Comparison of ENCODE assay signal across 26 cellular contexts in genomic region chr1:237542525-237543418, GRCh38.
DNase-seq lines count a peak whose midpoint lies in the region; ATAC-seq and TF ChIP-seq lines count a peak whose summit lies in the region.
"Had no signal": no experiment of that assay in that cellular context is flagged by ENCODE, and none has a peak within 500 bp of the region (broad histone marks: within the 10 kb centered on the region; RNA-seq: fewer than 3 reads in every experiment).

No MANE protein-coding gene starts in this region.

- H3K9me3 ChIP-seq in MG63, result no peaks in the 10 kb centered on the region
- no peaks in the 10 kb centered on the region for H3K9me3 ChIP-seq in heart right ventricle
- no peaks in the 10 kb centered on the region for H3K9me3 ChIP-seq in BE2C
- no peaks in the 10 kb centered on the region for H3K9me3 ChIP-seq in spleen
- H3K9me3 ChIP-seq: SJSA1, suprapubic skin, uterus had no signal

- H3K36me3 ChIP-seq in MG63 (no peaks in the 10 kb centered on the region), heart right ventricle (peaks cover 0 to 18% (median 0%) of the 10 kb centered on the region in 9 donors), BE2C (no peaks in the 10 kb centered on the region), spleen (no peaks in the 10 kb centered on the region)
- H3K36me3 ChIP-seq: SJSA1, suprapubic skin had no signal

- no peaks in the 10 kb centered on the region for H3K9me3 Mint-ChIP-seq in osteocyte (ENCODE audit: unreplicated experiment)
- H3K9me3 Mint-ChIP-seq in activated CD8-positive, alpha-beta memory T cell treated with anti-CD3 and anti-CD28 coated beads, Interleukin-2, amount 10 ng/mL, durations not matched to agents 7 days and 5 days (ENCODE audit: low read depth), result no peaks in the 10 kb centered on the region
- H3K9me3 Mint-ChIP-seq: activated naive CD8-positive, alpha-beta T cell treated with anti-CD3 and anti-CD28 coated beads, Interleukin-2, amount 10 ng/mL, durations not matched to agents 7 days and 5 days; natural killer cell treated with Interleukin-12 subunit alpha and Interleukin-12 subunit beta and Interleukin-15 and Interleukin-18, amount 100 ng/mL, for 72 hours; stimulated activated effector memory CD8-positive, alpha-beta T cell treated with anti-CD3 and anti-CD28 coated beads, Interleukin-12 subunit alpha, Interleukin-12 subunit beta, amount 100 ng/mL, for 72 hours had no signal

- H3K27me3 ChIP-seq in MG63 (no peaks in the 10 kb centered on the region), heart right ventricle (no peaks in the 10 kb centered on the region), BE2C (no peaks in the 10 kb centered on the region), spleen (replicated peaks in 1 of 7) (no peaks in the 10 kb centered on the region)
- H3K27me3 ChIP-seq: SJSA1, suprapubic skin, uterus had no signal

- peak overlapping the region in 4 of 10 donors; percentile 31 to 59 (median 34) for H3K27ac ChIP-seq in heart right ventricle
- no peak overlapping the region for H3K27ac ChIP-seq in spleen
- H3K27ac ChIP-seq: PC-9, SJSA1, suprapubic skin, uterus, VCaP had no signal

- H3K4me3 ChIP-seq in MG63 (no peak overlapping the region), heart right ventricle (no peak overlapping the region), BE2C (ENCODE audit: low read depth, low read length) (no peak overlapping the region), spleen (no peak overlapping the region)
- H3K4me3 ChIP-seq: PC-9, SJSA1, suprapubic skin, uterus had no signal

- DNase-seq in H4 (ENCODE audit: low spot score), result peak; percentile 13
- peak; percentile 5 for DNase-seq in MG63
- no peak for DNase-seq in heart right ventricle
- peak; percentile 62 for DNase-seq in osteocyte (ENCODE audit: extremely low spot score, unreplicated experiment)
- no peak for DNase-seq in activated CD8-positive, alpha-beta memory T cell treated with anti-CD3 and anti-CD28 coated beads, Interleukin-2, amount 10 ng/mL, durations not matched to agents 7 days and 5 days
- DNase-seq in BE2C, result no peak
- no peak for DNase-seq in posterior cingulate gyrus
- no peak for DNase-seq in spleen
- DNase-seq: activated effector memory CD4-positive, alpha-beta T cell treated with Interleukin-2 at 50 U/mL for 16 hours; activated naive CD8-positive, alpha-beta T cell treated with anti-CD3 and anti-CD28 coated beads, Interleukin-2, amount 10 ng/mL, durations not matched to agents 7 days and 5 days; erythroblast; foreskin melanocyte; HFFc6; midbrain; NCI-H1105 treated with DMSO at 0.1 percent for 48 hours; NCI-H2081; PC-9; T-helper 17 cell; uterus had no signal

- H3K27ac Mint-ChIP-seq in osteocyte (ENCODE audit: unreplicated experiment), result no peak overlapping the region
- H3K27ac Mint-ChIP-seq in activated CD8-positive, alpha-beta memory T cell treated with anti-CD3 and anti-CD28 coated beads, Interleukin-2, amount 10 ng/mL, durations not matched to agents 7 days and 5 days, result no peak overlapping the region
- H3K27ac Mint-ChIP-seq: activated naive CD8-positive, alpha-beta T cell treated with anti-CD3 and anti-CD28 coated beads, Interleukin-2, amount 10 ng/mL, durations not matched to agents 7 days and 5 days; CD14-positive monocyte; HFFc6; natural killer cell treated with Interleukin-12 subunit alpha and Interleukin-12 subunit beta and Interleukin-15 and Interleukin-18, amount 100 ng/mL, for 72 hours; stimulated activated effector memory CD8-positive, alpha-beta T cell treated with anti-CD3 and anti-CD28 coated beads, Interleukin-12 subunit alpha, Interleukin-12 subunit beta, amount 100 ng/mL, for 72 hours; T-helper 17 cell had no signal

- CTCF ChIA-PET in activated CD8-positive, alpha-beta memory T cell treated with anti-CD3 and anti-CD28 coated beads, Interleukin-2, amount 10 ng/mL, durations not matched to agents 7 days and 5 days (lab: Charles Lee), result no interaction called here

- no peaks in the 10 kb centered on the region for H3K27me3 Mint-ChIP-seq in osteocyte (ENCODE audit: unreplicated experiment)
- H3K27me3 Mint-ChIP-seq in activated CD8-positive, alpha-beta memory T cell treated with anti-CD3 and anti-CD28 coated beads, Interleukin-2, amount 10 ng/mL, durations not matched to agents 7 days and 5 days, result no peaks in the 10 kb centered on the region
- H3K27me3 Mint-ChIP-seq: activated naive CD8-positive, alpha-beta T cell treated with anti-CD3 and anti-CD28 coated beads, Interleukin-2, amount 10 ng/mL, durations not matched to agents 7 days and 5 days; natural killer cell treated with Interleukin-12 subunit alpha and Interleukin-12 subunit beta and Interleukin-15 and Interleukin-18, amount 100 ng/mL, for 72 hours had no signal

- TF ChIP-seq POLR2A in spleen (IDR thresholded peaks at IDR 0.05), result no peak

- no peaks in the 10 kb centered on the region for H3K4me1 Mint-ChIP-seq in osteocyte (ENCODE audit: unreplicated experiment)
- no peaks in the 10 kb centered on the region for H3K4me1 Mint-ChIP-seq in activated CD8-positive, alpha-beta memory T cell treated with anti-CD3 and anti-CD28 coated beads, Interleukin-2, amount 10 ng/mL, durations not matched to agents 7 days and 5 days
- H3K4me1 Mint-ChIP-seq: activated naive CD8-positive, alpha-beta T cell treated with anti-CD3 and anti-CD28 coated beads, Interleukin-2, amount 10 ng/mL, durations not matched to agents 7 days and 5 days; CD14-positive monocyte; stimulated activated effector memory CD8-positive, alpha-beta T cell treated with anti-CD3 and anti-CD28 coated beads, Interleukin-12 subunit alpha, Interleukin-12 subunit beta, amount 100 ng/mL, for 72 hours; T-helper 17 cell had no signal

- peak; percentile 18 to 82 (median 62) for ATAC-seq in heart right ventricle
- no peak for ATAC-seq in activated CD8-positive, alpha-beta memory T cell treated with anti-CD3 and anti-CD28 coated beads, Interleukin-2, amount 10 ng/mL, durations not matched to agents 7 days and 5 days
- ATAC-seq: HepG2; natural killer cell treated with Interleukin-12 subunit alpha and Interleukin-12 subunit beta and Interleukin-15 and Interleukin-18, amount 100 ng/mL, for 72 hours; stimulated activated effector memory CD8-positive, alpha-beta T cell treated with anti-CD3 and anti-CD28 coated beads, Interleukin-12 subunit alpha, Interleukin-12 subunit beta, amount 100 ng/mL, for 72 hours; T-helper 17 cell had no signal

- 34 to 42% methylated on average over 5 of the region's 5 CpGs for WGBS in heart right ventricle, 2 donors
- 63 to 79% (median 70%) methylated on average over 5 of the region's 5 CpGs for WGBS in spleen, 5 donors

- TF ChIP-seq CTCF in heart right ventricle (IDR thresholded peaks at IDR 0.05) (no peak), osteocyte (IDR thresholded peaks at IDR 0.05) (no peak), BE2C (IDR thresholded peaks at IDR 0.05; ENCODE audit: low read depth, low read length) (no peak), spleen (IDR thresholded peaks at IDR 0.05 in 8 of 11, conservative IDR thresholded peaks at IDR 0.05 in 3 of 11) (no peak)

- intact Hi-C loops in heart right ventricle (cut with DNase I) (no loop called here), posterior cingulate gyrus (cut with DNase I) (no loop called here), spleen (cut with DNase I; ENCODE audit: low total_unique reads) (loop anchor here (10.0 kb wide), 1 partner anchor 798 kb away; no protein-coding TSS in a partner anchor)

- H3K4me3 Mint-ChIP-seq in osteocyte (ENCODE audit: unreplicated experiment), result no peak overlapping the region
- no peak overlapping the region for H3K4me3 Mint-ChIP-seq in activated CD8-positive, alpha-beta memory T cell treated with anti-CD3 and anti-CD28 coated beads, Interleukin-2, amount 10 ng/mL, durations not matched to agents 7 days and 5 days
- H3K4me3 Mint-ChIP-seq: activated naive CD8-positive, alpha-beta T cell treated with anti-CD3 and anti-CD28 coated beads, Interleukin-2, amount 10 ng/mL, durations not matched to agents 7 days and 5 days; CD14-positive monocyte; HFFc6; natural killer cell treated with Interleukin-12 subunit alpha and Interleukin-12 subunit beta and Interleukin-15 and Interleukin-18, amount 100 ng/mL, for 72 hours; stimulated activated effector memory CD8-positive, alpha-beta T cell treated with anti-CD3 and anti-CD28 coated beads, Interleukin-12 subunit alpha, Interleukin-12 subunit beta, amount 100 ng/mL, for 72 hours; T-helper 17 cell had no signal

- H3K4me1 ChIP-seq in heart right ventricle (peaks cover 0 to 23% (median 8%) of the 10 kb centered on the region in 9 donors), BE2C (0 out of 2 replicates have a peak, but pooled peaks cover 3% of the 10 kb centered on the region), spleen (no peaks in the 10 kb centered on the region)
- H3K4me1 ChIP-seq: SJSA1, suprapubic skin, uterus had no signal

- H3K36me3 Mint-ChIP-seq in osteocyte (ENCODE audit: unreplicated experiment), result no peaks in the 10 kb centered on the region
- no peaks in the 10 kb centered on the region for H3K36me3 Mint-ChIP-seq in activated CD8-positive, alpha-beta memory T cell treated with anti-CD3 and anti-CD28 coated beads, Interleukin-2, amount 10 ng/mL, durations not matched to agents 7 days and 5 days
- H3K36me3 Mint-ChIP-seq: activated naive CD8-positive, alpha-beta T cell treated with anti-CD3 and anti-CD28 coated beads, Interleukin-2, amount 10 ng/mL, durations not matched to agents 7 days and 5 days; CD14-positive monocyte; natural killer cell treated with Interleukin-12 subunit alpha and Interleukin-12 subunit beta and Interleukin-15 and Interleukin-18, amount 100 ng/mL, for 72 hours; stimulated activated effector memory CD8-positive, alpha-beta T cell treated with anti-CD3 and anti-CD28 coated beads, Interleukin-12 subunit alpha, Interleukin-12 subunit beta, amount 100 ng/mL, for 72 hours had no signal

Comparison
In these comparisons a context has a peak if more than half of its experiments do, and no peak if none do; other contexts are left out.
1. DNase-seq: peak in H4 (single experiment), MG63 (single experiment) and osteocyte (single experiment); none in heart right ventricle (0 of 2), activated CD8-positive, alpha-beta memory T cell treated with anti-CD3 and anti-CD28 coated beads, Interleukin-2, amount 10 ng/mL, durations not matched to agents 7 days and 5 days (single experiment), BE2C (single experiment), posterior cingulate gyrus (0 of 10) and spleen (single experiment).